ENCODE assay signal across 8 cellular contexts in genomic region chr2:210002158-210003157, GRCh38. TPM values are rescaled to one million over a fixed set of nuclear protein-coding genes. Genes with fewer than 3 reads are reported as not detected.
A peak's percentile ranks its signal among the peaks of the same experiment; 100 is the strongest.
DNase-seq lines count a peak whose midpoint lies in the region; ATAC-seq and TF ChIP-seq lines count a peak whose summit lies in the region.

Gene RPE, plus strand, starts transcription at chr2:210002638. Its CDS starts 24 bp downstream, at chr2:210002662.

- H3K4me3 Mint-ChIP-seq in activated CD4-positive, alpha-beta T cell treated with anti-CD3 and anti-CD28 coated beads for 36 hours, result peak within 1 kb of the TSS; percentile 92

- intact Hi-C loops in activated CD4-positive, alpha-beta T cell treated with anti-CD3 and anti-CD28 coated beads for 36 hours (cut with DNase I, micrococcal nuclease), result loop anchor here (1.0 to 5.0 kb wide), 3 partner anchors 169 to 1736 kb away; partner anchors contain the start of genes KANSL1L (in 2 of the 2), LANCL1 (in 1 of the 2) and PIKFYVE (in 1 of the 2)

- H3K36me3 ChIP-seq in kidney epithelial cell (ENCODE audit: control insufficient read depth, insufficient read depth, low read length), result no peaks in the 10 kb centered on the region

- H3K36me3 Mint-ChIP-seq in activated CD4-positive, alpha-beta T cell treated with anti-CD3 and anti-CD28 coated beads for 36 hours (ENCODE audit: low read depth), result peaks cover 23% of the 10 kb centered on the region

- peak within 1 kb of the TSS; percentile 98 for H3K27ac Mint-ChIP-seq in activated CD4-positive, alpha-beta T cell treated with anti-CD3 and anti-CD28 coated beads for 36 hours

- peak; percentile 96 for DNase-seq in Ammon's horn (ENCODE audit: low spot score)
- peak; percentile 75 for DNase-seq in GM19238 (ENCODE audit: insufficient read length, low spot score)
- peak; percentile 88 to 94 for DNase-seq in NCI-H524 (lab: John Stamatoyannopoulos, UW)
- DNase-seq in activated CD4-positive, alpha-beta T cell treated with anti-CD3 and anti-CD28 coated beads for 36 hours, result peak; percentile 99
- peak; percentile 95 for DNase-seq in choroid plexus epithelial cell (ENCODE audit: low read depth)
- peak; percentile 75 for DNase-seq in kidney epithelial cell (ENCODE audit: low read depth)
- DNase-seq in stimulated activated CD4-positive, alpha-beta T cell treated with anti-CD3 and anti-CD28 coated beads, Interleukin-15, amount 100 ng/mL, for 48 hours (ENCODE audit: low read depth in 2 of 2), result peak; percentile 93 to 97

- CTCF ChIA-PET in activated CD4-positive, alpha-beta T cell treated with anti-CD3 and anti-CD28 coated beads for 36 hours (lab: Charles Lee), result interaction anchor here (0.7 to 1.1 kb wide), 3 partner anchors 13 to 579 kb away, joined by 3 to 4 read pairs (median 3); partner anchors contain the start of gene MAP2

- TF ChIP-seq CTCF in choroid plexus epithelial cell (conservative IDR thresholded peaks at IDR 0.05; ENCODE audit: low read depth, low read length) (no peak), kidney epithelial cell (IDR thresholded peaks at IDR 0.05; ENCODE audit: insufficient read depth, low read length, poor library complexity, severe bottlenecking) (no peak)

- H3K4me3 ChIP-seq in choroid plexus epithelial cell (ENCODE audit: low read depth, low read length) (peak within 1 kb of the TSS; percentile 93), kidney epithelial cell (ENCODE audit: low read depth, low read length) (peak within 1 kb of the TSS; percentile 77)

- H3K27me3 ChIP-seq in kidney epithelial cell (ENCODE audit: control insufficient read depth, insufficient read depth, low read length), result no peaks in the 10 kb centered on the region

- no peaks in the 10 kb centered on the region for H3K27me3 Mint-ChIP-seq in activated CD4-positive, alpha-beta T cell treated with anti-CD3 and anti-CD28 coated beads for 36 hours

- H3K9me3 Mint-ChIP-seq in activated CD4-positive, alpha-beta T cell treated with anti-CD3 and anti-CD28 coated beads for 36 hours (ENCODE audit: low read depth), result peaks cover 2% of the 10 kb centered on the region

- POLR2A ChIA-PET in activated CD4-positive, alpha-beta T cell treated with anti-CD3 and anti-CD28 coated beads for 36 hours (lab: Charles Lee), result interaction anchor here (0.5 kb wide), 1 partner anchor 31 kb away, joined by 3 read pairs; no protein-coding TSS in a partner anchor

- ATAC-seq in HG03442 (IDR thresholded peaks at IDR 0.05; ENCODE audit: unreplicated experiment), result peak; percentile 98
- peak; percentile 99 for ATAC-seq in activated CD4-positive, alpha-beta T cell treated with anti-CD3 and anti-CD28 coated beads for 36 hours

- H3K4me1 Mint-ChIP-seq in activated CD4-positive, alpha-beta T cell treated with anti-CD3 and anti-CD28 coated beads for 36 hours, result peaks cover 53% of the 10 kb centered on the region

RNA-seq across cellular contexts. Expression of gene RPE, which starts in this region (rescaled TPM):
- total RNA-seq in activated CD4-positive, alpha-beta T cell treated with anti-CD3 and anti-CD28 coated beads for 36 hours, result 10 to 100 TPM; 33.2 to 53.8 TPM
- 45.3 and 59.1 TPM in 2 replicates for total RNA-seq in kidney epithelial cell

Comparison
In these comparisons a context has a peak if more than half of its experiments do, and no peak if none do; other contexts are left out.
1. Peak in every context shown above with its lines: DNase-seq, ATAC-seq and H3K4me3 ChIP-seq.